In genomic region chr7:139109188-139109982, GRCh38 we compare ENCODE assay signal across 8 cellular contexts. TPM values are rescaled to one million over a fixed set of nuclear protein-coding genes. Genes with fewer than 3 reads are reported as not detected.
DNase-seq lines count a peak whose midpoint lies in the region; ATAC-seq and TF ChIP-seq lines count a peak whose summit lies in the region.

Gene ZC3HAV1, minus strand, starts transcription at chr7:139109720. Its CDS starts 389 bp downstream, at chr7:139109331.

- ATAC-seq in activated naive CD8-positive, alpha-beta T cell treated with anti-CD3 and anti-CD28 coated beads, Interleukin-2, amount 50 U/mL, for 24 hours = peak; percentile 84

- H3K4me3 Mint-ChIP-seq in HFFc6 (peak within 1 kb of the TSS; percentile 97), type B pancreatic cell (peak within 1 kb of the TSS; percentile 94)
- peak within 1 kb of the TSS; percentile 94 for H3K4me3 Mint-ChIP-seq in activated naive CD8-positive, alpha-beta T cell treated with anti-CD3 and anti-CD28 coated beads, Interleukin-2, amount 50 U/mL, for 24 hours

- H3K4me1 Mint-ChIP-seq in HFFc6 (ENCODE audit: low read depth) = peaks cover 47% of the 10 kb centered on the region
- peaks cover 37% of the 10 kb centered on the region for H3K4me1 Mint-ChIP-seq in activated naive CD8-positive, alpha-beta T cell treated with anti-CD3 and anti-CD28 coated beads, Interleukin-2, amount 50 U/mL, for 24 hours
- peaks cover 12% of the 10 kb centered on the region for H3K4me1 Mint-ChIP-seq in type B pancreatic cell (ENCODE audit: unreplicated experiment)

- no peaks in the 10 kb centered on the region for H3K27me3 ChIP-seq in cardiac muscle cell

- H3K36me3 Mint-ChIP-seq in HFFc6 (ENCODE audit: low read depth) (peaks cover 15% of the 10 kb centered on the region; the same call in 1 of the 2 replicates), type B pancreatic cell (no peaks in the 10 kb centered on the region)
- peaks cover 30% of the 10 kb centered on the region for H3K36me3 Mint-ChIP-seq in activated naive CD8-positive, alpha-beta T cell treated with anti-CD3 and anti-CD28 coated beads, Interleukin-2, amount 50 U/mL, for 24 hours (ENCODE audit: low read depth)

- peaks cover 1% of the 10 kb centered on the region; the same call in 1 of the 2 replicates for H3K27me3 Mint-ChIP-seq in HFFc6 (ENCODE audit: insufficient read depth)
- H3K27me3 Mint-ChIP-seq in activated naive CD8-positive, alpha-beta T cell treated with anti-CD3 and anti-CD28 coated beads, Interleukin-2, amount 50 U/mL, for 24 hours = no peaks in the 10 kb centered on the region
- peaks cover 41% of the 10 kb centered on the region for H3K27me3 Mint-ChIP-seq in type B pancreatic cell

- peak; percentile 99 for TF ChIP-seq POLR2A in NB4 (IDR thresholded peaks at IDR 0.05; ENCODE audit: extremely low read depth, insufficient read length)

- no peak for TF ChIP-seq CTCF in GM10266 (IDR thresholded peaks at IDR 0.05; ENCODE audit: control insufficient read depth, insufficient read depth, low read depth, missing control alignments)
- TF ChIP-seq CTCF in HFFc6 (IDR thresholded peaks at IDR 0.05) = peak; percentile 34; the same call in 1 of the 2 replicates
- no peak for TF ChIP-seq CTCF in NB4 (IDR thresholded peaks at IDR 0.05; ENCODE audit: low read depth, low read length)
- peak; percentile 1 for TF ChIP-seq CTCF in cardiac muscle cell (IDR thresholded peaks at IDR 0.05; ENCODE audit: low read depth, low read length)
- TF ChIP-seq CTCF in type B pancreatic cell (conservative IDR thresholded peaks at IDR 0.05) = peak; percentile 61

- no peaks in the 10 kb centered on the region for H3K36me3 ChIP-seq in cardiac muscle cell

- H3K4me1 ChIP-seq in cardiac muscle cell (ENCODE audit: low read depth) = no peaks in the 10 kb centered on the region

- no peaks in the 10 kb centered on the region for H3K9me3 ChIP-seq in cardiac muscle cell (ENCODE audit: low read depth)

- H3K9me3 Mint-ChIP-seq in HFFc6 (no peaks in the 10 kb centered on the region), type B pancreatic cell (no peaks in the 10 kb centered on the region)
- H3K9me3 Mint-ChIP-seq in activated naive CD8-positive, alpha-beta T cell treated with anti-CD3 and anti-CD28 coated beads, Interleukin-2, amount 50 U/mL, for 24 hours = peaks cover 11% of the 10 kb centered on the region

- H3K27ac Mint-ChIP-seq in HFFc6 = peak within 1 kb of the TSS; percentile 98
- H3K27ac Mint-ChIP-seq in activated naive CD8-positive, alpha-beta T cell treated with anti-CD3 and anti-CD28 coated beads, Interleukin-2, amount 50 U/mL, for 24 hours = peak within 1 kb of the TSS; percentile 98
- H3K27ac Mint-ChIP-seq in type B pancreatic cell = peak within 1 kb of the TSS; percentile 72

- H3K4me3 ChIP-seq in NB4 (ENCODE audit: low read depth, low read length) (peak within 1 kb of the TSS; percentile 95), cardiac muscle cell (peak within 1 kb of the TSS; percentile 59)

- intact Hi-C loops in posterior cingulate gyrus (cut with DNase I) = no loop called here

- H3K27ac ChIP-seq in cardiac muscle cell = peak within 1 kb of the TSS; percentile 52

- DNase-seq in GM10266 (ENCODE audit: extremely low spot score) (peak; percentile 86), HFFc6 (peak; percentile 78), NB4 (ENCODE audit: low read depth) (peak; percentile 99), SW480 (ENCODE audit: low spot score) (peak; percentile 87), cardiac muscle cell (ENCODE audit: low read depth in 1 of 2, low spot score in 1 of 2) (peak; percentile 86 to 91), posterior cingulate gyrus (peak; percentile 27 to 91 (median 58)), type B pancreatic cell (ENCODE audit: extremely low spot score, unreplicated experiment) (peak; percentile 75)
- DNase-seq in activated naive CD8-positive, alpha-beta T cell treated with anti-CD3 and anti-CD28 coated beads, Interleukin-2, amount 50 U/mL, for 24 hours = peak; percentile 87

RNA-seq across cellular contexts. Expression of gene ZC3HAV1, which starts in this region (rescaled TPM):
- total RNA-seq in HFFc6 (2021; fragmentation: NEBNext Ultra II Directional; extraction: Animal tissue kit (Norgen Biotek cat#: 25700)) = 10 to 100 TPM; 29.4 to 36.1 (median 33.1) TPM
- total RNA-seq in cardiac muscle cell (12.9 and 18.6 TPM in 2 replicates), type B pancreatic cell (ENCODE audit: low replicate concordance) (20.7 and 30.5 TPM in 2 replicates)
- polyA plus RNA-seq in cardiac muscle cell = 13.8 and 16.4 TPM in 2 replicates

Comparison
In these comparisons a context has a peak if more than half of its experiments do, and no peak if none do; other contexts are left out.
1. Peak in every context shown above with its lines: DNase-seq, ATAC-seq, H3K4me3 ChIP-seq and H3K27ac ChIP-seq.
2. CTCF ChIP-seq: peak in HFFc6 (single experiment), cardiac muscle cell (single experiment) and type B pancreatic cell (single experiment); none in GM10266 (single experiment) and NB4 (single experiment).